Comparison of ENCODE assay signal across 1 cellular context in genomic region chr5:173872887-173873286, GRCh38.
A peak's percentile ranks its signal among the peaks of the same experiment; 100 is the strongest.
TF ChIP-seq lines count a peak whose summit lies in the region.

No MANE protein-coding gene starts in this region.

TF ChIP-seq in HepG2, 621 proteins besides CTCF, POLR2A, EP300 and RAD21 (continued from another document):
- TF ChIP-seq ZNF687 (CRISPR knock-in tag; IDR thresholded peaks at IDR 0.05): peak; percentile 74
